Comparison of ENCODE assay signal across 8 cellular contexts in genomic region chr9:117487555-117488175, GRCh38.
DNase-seq lines count a peak whose midpoint lies in the region; ATAC-seq and TF ChIP-seq lines count a peak whose summit lies in the region.

No MANE protein-coding gene starts in this region.

- peak overlapping the region; percentile 41 for H3K27ac Mint-ChIP-seq in nephron progenitor cell
- peak overlapping the region; percentile 57 for H3K27ac Mint-ChIP-seq in type B pancreatic cell

- H3K9me3 Mint-ChIP-seq in nephron progenitor cell (no peaks in the 10 kb centered on the region), type B pancreatic cell (no peaks in the 10 kb centered on the region)

- TF ChIP-seq CTCF in nephron progenitor cell (IDR thresholded peaks at IDR 0.05) (peak; percentile 98), type B pancreatic cell (conservative IDR thresholded peaks at IDR 0.05) (peak; percentile 99)

- ATAC-seq in GM19372 (IDR thresholded peaks at IDR 0.05; ENCODE audit: low read depth, unreplicated experiment) (peak; percentile 100), HG03432 (IDR thresholded peaks at IDR 0.05; ENCODE audit: unreplicated experiment) (peak; percentile 99)

- H3K36me3 Mint-ChIP-seq in nephron progenitor cell (ENCODE audit: low read depth) (no peaks in the 10 kb centered on the region), type B pancreatic cell (no peaks in the 10 kb centered on the region)

- H3K27me3 Mint-ChIP-seq in nephron progenitor cell (ENCODE audit: low read depth, poor library complexity) (peaks cover 10% of the 10 kb centered on the region), type B pancreatic cell (peaks cover 24% of the 10 kb centered on the region)

- DNase-seq in D341Med (ENCODE audit: low spot score) (peak; percentile 93), NCI-H345 treated with DMSO at 0.1 percent for 48 hours (lab: John Stamatoyannopoulos, UW; ENCODE audit: unreplicated experiment) (peak; percentile 96), fibroblast of the conjunctiva (ENCODE audit: low read depth) (peak; percentile 27), nephron progenitor cell (peak; percentile 87), type B pancreatic cell (ENCODE audit: extremely low spot score, unreplicated experiment) (peak; percentile 84)
- DNase-seq in activated CD4-positive, alpha-beta T cell treated with anti-CD3 and anti-CD28 coated beads, Interleukin-2, amount 50 U/mL, for 1 hour, result peak; percentile 3

- H3K4me1 Mint-ChIP-seq in nephron progenitor cell (peaks cover 20% of the 10 kb centered on the region), type B pancreatic cell (ENCODE audit: unreplicated experiment) (peaks cover 18% of the 10 kb centered on the region)

- H3K4me3 Mint-ChIP-seq in nephron progenitor cell (no peak overlapping the region), type B pancreatic cell (peak overlapping the region; percentile 63)

Comparison
In these comparisons a context has a peak if more than half of its experiments do, and no peak if none do; other contexts are left out.
1. Peak in every context shown above with its lines: DNase-seq and ATAC-seq.
2. DNase-seq: peak in every context shown above with its lines; median percentile 96 in NCI-H345 treated with DMSO at 0.1 percent for 48 hours; 93 in D341Med; 87 in nephron progenitor cell; 84 in type B pancreatic cell; 27 in fibroblast of the conjunctiva; 3 in activated CD4-positive, alpha-beta T cell treated with anti-CD3 and anti-CD28 coated beads, Interleukin-2, amount 50 U/mL, for 1 hour.